8 cellular contexts compared by ENCODE assay signal in genomic region chr15:90873488-90873997, GRCh38.
DNase-seq lines count a peak whose midpoint lies in the region; ATAC-seq lines count a peak whose summit lies in the region.

No MANE protein-coding gene starts in this region.

- H3K4me3 Mint-ChIP-seq in stimulated activated naive CD8-positive, alpha-beta T cell treated with anti-CD3 and anti-CD28 coated beads, Interleukin-15, Interleukin-2, amounts not matched to agents 100 ng/mL and 50 ng/mL, for 24 hours = peak overlapping the region; percentile 91
- peak overlapping the region; percentile 77 for H3K4me3 Mint-ChIP-seq in central memory CD8-positive, alpha-beta T cell

- no peak for ATAC-seq in stimulated activated naive CD8-positive, alpha-beta T cell treated with anti-CD3 and anti-CD28 coated beads, Interleukin-15, Interleukin-2, amounts not matched to agents 100 U/mL and 50 U/mL, for 24 hours
- ATAC-seq in central memory CD8-positive, alpha-beta T cell (replicated peaks; ENCODE audit: extremely low read depth, poor library complexity, severe bottlenecking) = no peak
- ATAC-seq in GM18909 (IDR thresholded peaks at IDR 0.05; ENCODE audit: poor library complexity, unreplicated experiment) (no peak), GM18502 (IDR thresholded peaks at IDR 0.05; ENCODE audit: poor library complexity, unreplicated experiment) (no peak)

- H3K36me3 Mint-ChIP-seq in stimulated activated naive CD8-positive, alpha-beta T cell treated with anti-CD3 and anti-CD28 coated beads, Interleukin-15, Interleukin-2, amounts not matched to agents 100 ng/mL and 50 ng/mL, for 24 hours (ENCODE audit: low read depth) = peaks cover 54% of the 10 kb centered on the region
- peaks cover 25% of the 10 kb centered on the region for H3K36me3 Mint-ChIP-seq in central memory CD8-positive, alpha-beta T cell (ENCODE audit: insufficient read depth)

- peak overlapping the region; percentile 93 for H3K27ac Mint-ChIP-seq in stimulated activated naive CD8-positive, alpha-beta T cell treated with anti-CD3 and anti-CD28 coated beads, Interleukin-15, Interleukin-2, amounts not matched to agents 100 ng/mL and 50 ng/mL, for 24 hours
- no peak overlapping the region for H3K27ac Mint-ChIP-seq in central memory CD8-positive, alpha-beta T cell (ENCODE audit: low read depth)

- peaks cover 50% of the 10 kb centered on the region for H3K4me1 Mint-ChIP-seq in stimulated activated naive CD8-positive, alpha-beta T cell treated with anti-CD3 and anti-CD28 coated beads, Interleukin-15, Interleukin-2, amounts not matched to agents 100 ng/mL and 50 ng/mL, for 24 hours (ENCODE audit: low read depth)
- peaks cover 32% of the 10 kb centered on the region for H3K4me1 Mint-ChIP-seq in central memory CD8-positive, alpha-beta T cell

- no peaks in the 10 kb centered on the region for H3K9me3 Mint-ChIP-seq in stimulated activated naive CD8-positive, alpha-beta T cell treated with anti-CD3 and anti-CD28 coated beads, Interleukin-15, Interleukin-2, amounts not matched to agents 100 ng/mL and 50 ng/mL, for 24 hours
- no peaks in the 10 kb centered on the region for H3K9me3 Mint-ChIP-seq in central memory CD8-positive, alpha-beta T cell

- peak overlapping the region; percentile 80 for H3K27ac ChIP-seq in muscle layer of duodenum (ENCODE audit: low read length)

- peak overlapping the region in 1 of 2 donors; percentile 78 for H3K4me3 ChIP-seq in muscle layer of duodenum (ENCODE audit: low read depth in 1 of 2, low read length in 2 of 2)

- peaks cover 27 to 42% of the 10 kb centered on the region in 2 donors for H3K4me1 ChIP-seq in muscle layer of duodenum (ENCODE audit: control insufficient read depth in 1 of 2, insufficient read depth in 2 of 2, low read length in 2 of 2)

- no peaks in the 10 kb centered on the region for H3K27me3 Mint-ChIP-seq in stimulated activated naive CD8-positive, alpha-beta T cell treated with anti-CD3 and anti-CD28 coated beads, Interleukin-15, Interleukin-2, amounts not matched to agents 100 ng/mL and 50 ng/mL, for 24 hours
- H3K27me3 Mint-ChIP-seq in central memory CD8-positive, alpha-beta T cell = no peaks in the 10 kb centered on the region

- no peaks in the 10 kb centered on the region for H3K27me3 ChIP-seq in muscle layer of duodenum (ENCODE audit: low read depth, low read length)

- no peaks in the 10 kb centered on the region for H3K9me3 ChIP-seq in muscle layer of duodenum (ENCODE audit: control insufficient read depth in 1 of 2, low read length in 2 of 2)

- H3K36me3 ChIP-seq in muscle layer of duodenum (ENCODE audit: control insufficient read depth in 1 of 2, insufficient read depth in 2 of 2, low read length in 2 of 2) = peaks cover 23 to 32% of the 10 kb centered on the region in 2 donors

- DNase-seq in stimulated activated naive CD8-positive, alpha-beta T cell treated with anti-CD3 and anti-CD28 coated beads, Interleukin-15, Interleukin-2, amounts not matched to agents 100 U/mL and 50 U/mL, for 24 hours = no peak
- no peak for DNase-seq in central memory CD8-positive, alpha-beta T cell (ENCODE audit: low spot score in 2 of 2)
- DNase-seq in stimulated activated CD4-positive, alpha-beta T cell treated with anti-CD3 and anti-CD28 coated beads, Interleukin-12 subunit alpha, Interleukin-12 subunit beta, amount 100 ng/mL, for 4 hours = no peak
- DNase-seq in activated CD4-positive, alpha-beta T cell treated with anti-CD3 and anti-CD28 coated beads for 1 hour = no peak
